12 cellular contexts compared by ENCODE assay signal in the genomic region with DNA sequence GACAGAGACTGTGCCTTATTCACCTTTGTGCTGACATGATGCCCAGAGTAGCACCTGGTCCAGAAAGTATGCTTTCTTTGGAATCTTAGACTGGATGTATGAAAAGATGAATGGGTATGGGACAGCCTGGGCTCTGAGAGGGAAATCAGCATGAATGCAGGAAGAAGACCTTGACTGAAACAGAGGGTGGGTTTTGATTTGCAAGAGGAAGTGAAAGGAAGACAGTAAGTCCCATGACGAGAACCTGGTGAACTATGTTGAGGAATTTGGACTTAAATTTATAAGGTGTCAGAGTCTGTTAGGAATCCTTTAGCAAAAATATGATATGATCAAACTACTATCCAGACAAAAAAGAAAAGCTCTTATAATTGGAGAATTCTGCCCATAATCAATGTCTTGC.
DNase-seq lines count a peak whose midpoint lies in the region; ATAC-seq and TF ChIP-seq lines count a peak whose summit lies in the region.
"Had no signal": no experiment of that assay in that cellular context is flagged by ENCODE, and none has a peak within 500 bp of the region (broad histone marks: within the 10 kb centered on the region; RNA-seq: fewer than 3 reads in every experiment).

No MANE protein-coding gene starts in this region.

- H3K4me2 ChIP-seq in smooth muscle cell, result no peak overlapping the region

- WGBS in smooth muscle cell (ENCODE audit: low lambda C conversion rate), result 96% methylated on average over 1 of the region's 1 CpG

- H2AFZ ChIP-seq in smooth muscle cell (ENCODE audit: low read depth), result no peak overlapping the region

- H3K36me3 ChIP-seq in smooth muscle cell (ENCODE audit: low read depth), result no peaks in the 10 kb centered on the region
- H3K36me3 ChIP-seq in CD4-positive, alpha-beta memory T cell (ENCODE audit: insufficient read depth, low read length), result no peaks in the 10 kb centered on the region

- intact Hi-C loops in CD4-positive, alpha-beta memory T cell (cut with micrococcal nuclease), result no loop called here
- intact Hi-C loops in sciatic nerve (cut with DNase I), result no loop called here

- H3K36me3 Mint-ChIP-seq in CD4-positive, alpha-beta memory T cell, result no peaks in the 10 kb centered on the region
- H3K36me3 Mint-ChIP-seq: activated CD8-positive, alpha-beta memory T cell treated with anti-CD3 and anti-CD28 coated beads, Interleukin-2, amount 10 ng/mL, durations not matched to agents 7 days and 5 days had no signal

- peaks cover 0 to 8% (median 2%) of the 10 kb centered on the region in 8 donors for H3K9me3 Mint-ChIP-seq in CD4-positive, alpha-beta memory T cell

- no peak for DNase-seq in smooth muscle cell (lab: John Stamatoyannopoulos, UW; ENCODE audit: unreplicated experiment)
- no peak for DNase-seq in 8988T
- no peak for DNase-seq in CD4-positive, alpha-beta memory T cell
- no peak for DNase-seq in sciatic nerve (ENCODE audit: low spot score)
- DNase-seq: activated CD8-positive, alpha-beta memory T cell treated with anti-CD3 and anti-CD28 coated beads, Interleukin-2, amount 10 ng/mL, durations not matched to agents 7 days and 5 days; effector memory CD4-positive, alpha-beta T cell; mesendoderm; NCI-H1436; NK-92 treated with Interleukin-12 subunit alpha and Interleukin-12 subunit beta, amount 100 ng/mL, for 24 hours had no signal

- H3K79me2 ChIP-seq in smooth muscle cell (ENCODE audit: low read depth), result no peaks in the 10 kb centered on the region

- TF ChIP-seq CTCF in smooth muscle cell (IDR thresholded peaks at IDR 0.05; ENCODE audit: borderline replicate concordance, insufficient read depth, poor library complexity, severe bottlenecking), result no peak

- H3K4me1 ChIP-seq in smooth muscle cell (ENCODE audit: low read depth), result peaks cover 21% of the 10 kb centered on the region
- no peaks in the 10 kb centered on the region for H3K4me1 ChIP-seq in CD4-positive, alpha-beta memory T cell (ENCODE audit: insufficient read depth, low read length)

- no peak overlapping the region for H3K4me3 Mint-ChIP-seq in CD4-positive, alpha-beta memory T cell
- H3K4me3 Mint-ChIP-seq: activated CD8-positive, alpha-beta memory T cell treated with anti-CD3 and anti-CD28 coated beads, Interleukin-2, amount 10 ng/mL, durations not matched to agents 7 days and 5 days had no signal

- H3K9ac ChIP-seq in smooth muscle cell (ENCODE audit: low read depth), result no peak overlapping the region

- ATAC-seq in GM19025 (IDR thresholded peaks at IDR 0.05; ENCODE audit: low read depth, unreplicated experiment), result peak; percentile 29
- ATAC-seq in HG02610 (IDR thresholded peaks at IDR 0.05; ENCODE audit: unreplicated experiment), result peak; percentile 71
- peak; percentile 80 for ATAC-seq in HG03460 (IDR thresholded peaks at IDR 0.05; ENCODE audit: unreplicated experiment)
- no peak for ATAC-seq in sciatic nerve
- ATAC-seq: activated CD8-positive, alpha-beta memory T cell treated with anti-CD3 and anti-CD28 coated beads, Interleukin-2, amount 10 ng/mL, durations not matched to agents 7 days and 5 days had no signal

- H3K27ac Mint-ChIP-seq in CD4-positive, alpha-beta memory T cell, result no peak overlapping the region
- H3K27ac Mint-ChIP-seq: activated CD8-positive, alpha-beta memory T cell treated with anti-CD3 and anti-CD28 coated beads, Interleukin-2, amount 10 ng/mL, durations not matched to agents 7 days and 5 days had no signal

- H3K4me3 ChIP-seq in smooth muscle cell, result no peak overlapping the region
- no peak overlapping the region for H3K4me3 ChIP-seq in CD4-positive, alpha-beta memory T cell (ENCODE audit: low read length in 2 of 2)

- H4K20me1 ChIP-seq in smooth muscle cell (ENCODE audit: low read depth), result no peaks in the 10 kb centered on the region

- POLR2A ChIA-PET in CD4-positive, alpha-beta memory T cell (lab: Charles Lee; ENCODE audit: partially characterized antibody), result no interaction called here

- peaks cover 23% of the 10 kb centered on the region for H3F3A ChIP-seq in smooth muscle cell (ENCODE audit: low read depth)

- no peaks in the 10 kb centered on the region for H3K4me1 Mint-ChIP-seq in CD4-positive, alpha-beta memory T cell
- H3K4me1 Mint-ChIP-seq: activated CD8-positive, alpha-beta memory T cell treated with anti-CD3 and anti-CD28 coated beads, Interleukin-2, amount 10 ng/mL, durations not matched to agents 7 days and 5 days had no signal

- H3K27me3 Mint-ChIP-seq in CD4-positive, alpha-beta memory T cell, result peaks cover 0 to 2% of the 10 kb centered on the region in 2 donors
- H3K27me3 Mint-ChIP-seq: activated CD8-positive, alpha-beta memory T cell treated with anti-CD3 and anti-CD28 coated beads, Interleukin-2, amount 10 ng/mL, durations not matched to agents 7 days and 5 days had no signal

- CTCF ChIA-PET in CD4-positive, alpha-beta memory T cell (lab: Charles Lee; ENCODE audit: partially characterized antibody), result no interaction called here

- no peaks in the 10 kb centered on the region for H3K27me3 ChIP-seq in smooth muscle cell (ENCODE audit: low read depth)
- H3K27me3 ChIP-seq in CD4-positive, alpha-beta memory T cell (ENCODE audit: insufficient read depth, low read length), result no peaks in the 10 kb centered on the region

- peak overlapping the region; percentile 86 for H3K27ac ChIP-seq in smooth muscle cell (ENCODE audit: low read depth)
- H3K27ac ChIP-seq in CD4-positive, alpha-beta memory T cell (ENCODE audit: low read depth, low read length), result no peak overlapping the region

- no peaks in the 10 kb centered on the region for H3K9me3 ChIP-seq in smooth muscle cell (replicated peaks; ENCODE audit: low read depth)
- no peaks in the 10 kb centered on the region for H3K9me3 ChIP-seq in CD4-positive, alpha-beta memory T cell (ENCODE audit: control insufficient read depth in 1 of 2, low read length in 2 of 2)
